In genomic region chr20:48651960-48652359, GRCh38 we compare ENCODE assay signal across 30 cellular contexts.
"Had no signal": no experiment of that assay in that cellular context is flagged by ENCODE, and none has a peak within 500 bp of the region (broad histone marks: within the 10 kb centered on the region; RNA-seq: fewer than 3 reads in every experiment).

No MANE protein-coding gene starts in this region.

- H3K4me1 Mint-ChIP-seq: activated B cell treated with CpG ODN at 0.5 μM for 24 hours; activated T-helper 17 cell treated with anti-CD3 and anti-CD28 coated beads, Interleukin-2, amount 50 U/mL, for 72 hours; brain had no signal

- H3K27me3 ChIP-seq: SJSA1 had no signal

- H3K4me3 Mint-ChIP-seq: activated B cell treated with CpG ODN at 0.5 μM for 24 hours; activated CD4-positive, alpha-beta memory T cell treated with anti-CD3 and anti-CD28 coated beads for 36 hours; activated T-cell treated with anti-CD3 and anti-CD28 coated beads, Interleukin-2, amount 50 U/mL, for 72 hours; activated T-helper 17 cell treated with anti-CD3 and anti-CD28 coated beads, Interleukin-2, amount 50 U/mL, for 72 hours; brain; T-helper 1 cell treated with Interleukin-12 subunit alpha and Interleukin-12 subunit beta and Interleukin-4 antibody, amounts not matched to agents 30 μg/mL and 1 μg/mL, for 36 hours; T-helper 2 cell treated with Interferon-gamma antibody and Interleukin-4, amounts not matched to agents 5 μg/mL and 100 μg/mL, for 36 hours had no signal

- H3K9me3 Mint-ChIP-seq: activated B cell treated with CpG ODN at 0.5 μM for 24 hours; activated CD4-positive, alpha-beta memory T cell treated with anti-CD3 and anti-CD28 coated beads for 36 hours; activated T-cell treated with anti-CD3 and anti-CD28 coated beads, Interleukin-2, amount 50 U/mL, for 72 hours; activated T-helper 17 cell treated with anti-CD3 and anti-CD28 coated beads, Interleukin-2, amount 50 U/mL, for 72 hours; brain; T-helper 1 cell treated with Interleukin-12 subunit alpha and Interleukin-12 subunit beta and Interleukin-4 antibody, amounts not matched to agents 30 μg/mL and 1 μg/mL, for 36 hours; T-helper 2 cell treated with Interferon-gamma antibody and Interleukin-4, amounts not matched to agents 5 μg/mL and 100 μg/mL, for 36 hours had no signal

- H3K27ac ChIP-seq: KMS-11, SJSA1, VCaP had no signal

- H3K27me3 Mint-ChIP-seq: activated B cell treated with CpG ODN at 0.5 μM for 24 hours; activated CD4-positive, alpha-beta memory T cell treated with anti-CD3 and anti-CD28 coated beads for 36 hours; activated T-helper 17 cell treated with anti-CD3 and anti-CD28 coated beads, Interleukin-2, amount 50 U/mL, for 72 hours; brain had no signal

- ATAC-seq: activated T-cell treated with anti-CD3 and anti-CD28 coated beads, Interleukin-2, amount 50 U/mL, for 72 hours; activated T-helper 17 cell treated with anti-CD3 and anti-CD28 coated beads, Interleukin-2, amount 50 U/mL, for 72 hours; Panc1 had no signal

- H3K27ac Mint-ChIP-seq: activated B cell treated with CpG ODN at 0.5 μM for 24 hours; activated T-cell treated with anti-CD3 and anti-CD28 coated beads, Interleukin-2, amount 50 U/mL, for 72 hours; activated T-helper 17 cell treated with anti-CD3 and anti-CD28 coated beads, Interleukin-2, amount 50 U/mL, for 72 hours; brain; T-helper 1 cell treated with Interleukin-12 subunit alpha and Interleukin-12 subunit beta and Interleukin-4 antibody, amounts not matched to agents 30 μg/mL and 1 μg/mL, for 36 hours; T-helper 2 cell treated with Interferon-gamma antibody and Interleukin-4, amounts not matched to agents 5 μg/mL and 100 μg/mL, for 36 hours had no signal

- FAIRE-seq: bronchial epithelial cell had no signal

- DNase-seq: activated B cell treated with CpG ODN at 0.5 μM for 24 hours; activated CD4-positive, alpha-beta memory T cell treated with anti-CD3 and anti-CD28 coated beads for 36 hours; activated CD4-positive, alpha-beta T cell treated with anti-CD3 and anti-CD28 coated beads for 4 hours; activated CD4-positive, alpha-beta T cell treated with anti-CD3 and anti-CD28 coated beads, Interleukin-2, amount 50 U/mL, for 1 hour; activated CD4-positive, CD25-positive, alpha-beta regulatory T cell treated with anti-CD3 and anti-CD28 coated beads, Interleukin-2, amount 50 U/mL, for 72 hours; activated CD8-positive, alpha-beta memory T cell treated with anti-CD3 and anti-CD28 coated beads, Interleukin-2, amount 50 U/mL, for 4 hours; activated effector memory CD4-positive, alpha-beta T cell treated with anti-CD3 and anti-CD28 coated beads, Interleukin-2, amount 50 U/mL, for 16 hours; activated naive CD4-positive, alpha-beta T cell; activated naive CD4-positive, alpha-beta T cell treated with anti-CD3 and anti-CD28 coated beads, Interleukin-2, amount 50 U/mL, for 16 hours; activated T-cell treated with anti-CD3 and anti-CD28 coated beads, Interleukin-2, amount 50 U/mL, for 72 hours; anterior cingulate cortex; MM.1S; MV-4-11; NCI-H1092; NCI-H1436 treated with DMSO at 0.1 percent for 48 hours; NCI-H1694 treated with DMSO at 0.1 percent for 48 hours; NCI-H2029; NCI-H345; NCI-H524 treated with DMSO at 0.1 percent for 48 hours; SHP77 treated with DMSO at 0.1 percent for 48 hours; SK-N-SH had no signal
